In genomic region chr2:20221939-20222768, GRCh38 we compare ENCODE assay signal across 9 cellular contexts. TPM values are rescaled to one million over a fixed set of nuclear protein-coding genes. Genes with fewer than 3 reads are reported as not detected.
DNase-seq lines count a peak whose midpoint lies in the region; ATAC-seq, FAIRE-seq and TF ChIP-seq lines count a peak whose summit lies in the region.
"Had no signal": no experiment of that assay in that cellular context is flagged by ENCODE, and none has a peak within 500 bp of the region (broad histone marks: within the 10 kb centered on the region; RNA-seq: fewer than 3 reads in every experiment).

No MANE protein-coding gene starts in this region.

- H4K20me1 ChIP-seq in PC-3 (ENCODE audit: low read length), result peaks cover 49% of the 10 kb centered on the region

- BruUV-seq in PC-3 (replicated peaks; lab: Mats Ljungman, UMichigan), result no TSS peak

- TF ChIP-seq CTCF in PC-3 (conservative IDR thresholded peaks at IDR 0.05; ENCODE audit: low read depth, low read length), result no peak
- TF ChIP-seq CTCF in progenitor cell of endocrine pancreas (IDR thresholded peaks at IDR 0.05; ENCODE audit: unreplicated experiment), result no peak

- H3F3A ChIP-seq in PC-3 (ENCODE audit: low read length, unreplicated experiment), result no peaks in the 10 kb centered on the region

- H3K27me3 Mint-ChIP-seq in progenitor cell of endocrine pancreas, result no peaks in the 10 kb centered on the region

- peak; percentile 68 for FAIRE-seq in GM18507 (lab: Jason Lieb, UNC)

- H3K9me3 ChIP-seq in PC-3 (ENCODE audit: low read length) (no peaks in the 10 kb centered on the region), esophagus (ENCODE audit: control insufficient read depth in 2 of 2, insufficient read depth in 1 of 2, low read depth in 1 of 2, low read length in 1 of 2) (no peaks in the 10 kb centered on the region), aorta (ENCODE audit: control insufficient read depth, low read length) (no peaks in the 10 kb centered on the region), HAP-1 (no peaks in the 10 kb centered on the region)
- H3K9me3 ChIP-seq: gastrocnemius medialis had no signal

- H3K4me2 ChIP-seq in PC-3 (ENCODE audit: low read length), result peak overlapping the region; percentile 86

- H3K36me3 ChIP-seq in PC-3 (ENCODE audit: low read depth, low read length), result peaks cover 17% of the 10 kb centered on the region
- H3K36me3 ChIP-seq in esophagus (ENCODE audit: control insufficient read depth in 2 of 2, insufficient read depth in 2 of 2, low read length in 1 of 2), result peaks cover 0 to 4% of the 10 kb centered on the region in 2 donors
- H3K36me3 ChIP-seq in aorta (ENCODE audit: control insufficient read depth in 1 of 2, insufficient read depth in 2 of 2, low read length in 1 of 2), result no peaks in the 10 kb centered on the region
- H3K36me3 ChIP-seq in HAP-1 (replicated peaks), result no peaks in the 10 kb centered on the region
- H3K36me3 ChIP-seq: gastrocnemius medialis had no signal

- CTCF ChIA-PET in PC-3 (lab: Charles Lee), result interaction anchor here (0.9 kb wide), 1 partner anchor 69 kb away, joined by 3 read pairs; no protein-coding TSS in a partner anchor

- peak overlapping the region; percentile 90 for H3K27ac Mint-ChIP-seq in progenitor cell of endocrine pancreas

- H3K9me3 Mint-ChIP-seq in progenitor cell of endocrine pancreas (ENCODE audit: low read depth), result no peaks in the 10 kb centered on the region

- peaks cover 54% of the 10 kb centered on the region for H3K4me1 ChIP-seq in PC-3 (ENCODE audit: insufficient read depth, low read length)
- H3K4me1 ChIP-seq in esophagus (ENCODE audit: control insufficient read depth in 2 of 2, insufficient read depth in 2 of 2, low read length in 1 of 2), result peaks cover 0 to 32% of the 10 kb centered on the region in 2 donors
- H3K4me1 ChIP-seq in aorta (ENCODE audit: control insufficient read depth in 1 of 2, insufficient read depth in 2 of 2, low read length in 2 of 2), result no peaks in the 10 kb centered on the region
- H3K4me1 ChIP-seq in HAP-1, result peaks cover 12% of the 10 kb centered on the region

- H3K27me3 ChIP-seq in PC-3 (ENCODE audit: low read length) (no peaks in the 10 kb centered on the region), esophagus (ENCODE audit: control insufficient read depth in 1 of 2, insufficient read depth in 2 of 2, low read length in 2 of 2) (no peaks in the 10 kb centered on the region), aorta (ENCODE audit: control insufficient read depth in 1 of 2, insufficient read depth in 2 of 2, low read length in 1 of 2) (no peaks in the 10 kb centered on the region), HAP-1 (ENCODE audit: low read depth) (no peaks in the 10 kb centered on the region)

- H3K36me3 Mint-ChIP-seq in progenitor cell of endocrine pancreas (ENCODE audit: insufficient read depth), result no peaks in the 10 kb centered on the region

- peak overlapping the region; percentile 63 for H3K4me3 Mint-ChIP-seq in progenitor cell of endocrine pancreas (ENCODE audit: low read depth)

- POLR2A ChIA-PET in PC-3 (lab: Charles Lee; ENCODE audit: unreplicated experiment), result interaction anchor here (0.6 to 0.7 kb wide), 2 partner anchors 10 to 28 kb away, joined by 4 read pairs; no protein-coding TSS in a partner anchor

- DNase-seq in GM18507 (ENCODE audit: extremely low spot score, insufficient read length, low read depth) (no peak), PC-3 (peak; percentile 41), progenitor cell of endocrine pancreas (ENCODE audit: low spot score, unreplicated experiment) (no peak), aorta (no peak), HAP-1 (ENCODE audit: low spot score in 2 of 2) (no peak)
- DNase-seq: gastrocnemius medialis had no signal

- ATAC-seq in PC-3 (no peak), aorta (ENCODE audit: low FRiP score) (no peak), GM21576 (IDR thresholded peaks at IDR 0.05; ENCODE audit: unreplicated experiment) (no peak)
- ATAC-seq: gastrocnemius medialis had no signal

- H3K9ac ChIP-seq in PC-3 (ENCODE audit: low read length), result peak overlapping the region; percentile 89

- intact Hi-C loops in PC-3 (cut with micrococcal nuclease) (no loop called here), aorta (cut with DNase I) (loop anchor here (5.0 kb wide), 1 partner anchor 85 kb away; no protein-coding TSS in a partner anchor)

- in situ Hi-C loops in HAP-1 (cut with MboI; ENCODE audit: low sequenced_read_pairs), result no loop called here

- H3K27ac ChIP-seq in PC-3 (ENCODE audit: low read length) (peak overlapping the region; percentile 73), esophagus (ENCODE audit: low read depth in 2 of 2, low read length in 1 of 2) (peak overlapping the region; percentile 89 to 98), aorta (ENCODE audit: low read depth in 1 of 2, low read length in 2 of 2) (no peak overlapping the region)
- H3K27ac ChIP-seq: gastrocnemius medialis had no signal

- peaks cover 78% of the 10 kb centered on the region for H3K79me2 ChIP-seq in PC-3 (ENCODE audit: low read length)

- H2AFZ ChIP-seq in PC-3 (ENCODE audit: low read length), result no peak overlapping the region

- H3K9me2 ChIP-seq in PC-3 (replicated peaks; ENCODE audit: low read length), result no peaks in the 10 kb centered on the region

- peaks cover 20% of the 10 kb centered on the region for H3K4me1 Mint-ChIP-seq in progenitor cell of endocrine pancreas (ENCODE audit: low read depth)

- WGBS in esophagus, 2 donors, result 63 to 81% methylated on average over 1 of the region's 1 CpG
- 93 to 95% methylated on average over 1 of the region's 1 CpG for whole genome bisulfite sequencing in aorta, 2 donors

- H3K4me3 ChIP-seq in PC-3 (ENCODE audit: low read length) (peak overlapping the region; percentile 78), esophagus (ENCODE audit: low read depth in 1 of 2, low read length in 2 of 2) (peak overlapping the region; percentile 66 to 80), aorta (ENCODE audit: low read length in 2 of 2) (no peak overlapping the region), HAP-1 (no peak overlapping the region)

RNA-seq across cellular contexts. Expression of gene SDC1, which starts 2.8 kb away (rescaled TPM):
- total RNA-seq in PC-3 (2014; rRNA removed), result 358 and 362 TPM in 2 replicates
- polyA plus RNA-seq in esophagus, result 100 to 1,000 TPM; 239 to 334 TPM
- total RNA-seq in progenitor cell of endocrine pancreas, result 35.1 and 38.7 TPM in 2 replicates
- 1 to 10 TPM in 1 of 2 donors, under 1 TPM in 1; 0.66 to 1.4 TPM for total RNA-seq in aorta
- polyA plus RNA-seq in aorta, result 1 to 10 TPM; 1.5 to 5.4 TPM
- total RNA-seq: T-helper 1 cell treated with Interleukin-12 subunit alpha and Interleukin-12 subunit beta and Interleukin-4 antibody, amounts not matched to agents 30 ng/mL and 1 ng/mL, for 36 hours had no signal

Comparison
In these comparisons a context has a peak if more than half of its experiments do, and no peak if none do; other contexts are left out.
1. H3K27ac ChIP-seq: peak in PC-3 (single experiment) and esophagus (2 of 2); none in aorta (0 of 2).
2. H3K4me3 ChIP-seq: peak in PC-3 (single experiment) and esophagus (2 of 2); none in aorta (0 of 2) and HAP-1 (single experiment).
3. RNA of gene SDC1, which starts 2.8 kb away (total RNA-seq): 358 to 362 TPM in PC-3 and 35.1 to 38.7 TPM in progenitor cell of endocrine pancreas; 0.66 to 1.4 TPM in aorta; every median in the first group is over 10 times any median in the second.